1 cellular context compared by ENCODE assay signal in genomic region chr5:95861221-95861857, GRCh38.
TF ChIP-seq lines count a peak whose summit lies in the region.

No MANE protein-coding gene starts in this region.

TF ChIP-seq in HepG2, 621 proteins besides CTCF, POLR2A, EP300 and RAD21 (continued from another document and continues in another):
- TF ChIP-seq ZNF18 (CRISPR knock-in tag; IDR thresholded peaks at IDR 0.05; ENCODE audit: insufficient replicate concordance) = peak; percentile 57
- TF ChIP-seq ZNF749 (CRISPR knock-in tag; IDR thresholded peaks at IDR 0.05; ENCODE audit: borderline replicate concordance) = 0 out of 2 replicates have a peak, but pooled peaks have one; percentile 21
- TF ChIP-seq PHF20 (CRISPR knock-in tag; IDR thresholded peaks at IDR 0.05) = no peak
- TF ChIP-seq FOXK1 (CRISPR knock-in tag; IDR thresholded peaks at IDR 0.05; ENCODE audit: borderline replicate concordance, low read depth) = peak; percentile 58; the same call in 1 of the 2 replicates
- TF ChIP-seq SP5 (CRISPR knock-in tag; IDR thresholded peaks at IDR 0.05; ENCODE audit: borderline replicate concordance, low read depth) = peak; percentile 29; the same call in 1 of the 2 replicates
- 0 out of 2 replicates have a peak, but pooled peaks have one; percentile 44 for TF ChIP-seq E2F2 (CRISPR knock-in tag; IDR thresholded peaks at IDR 0.05; ENCODE audit: borderline replicate concordance)
- TF ChIP-seq RBM22 (optimal IDR thresholded peaks at IDR 0.05; ENCODE audit: low read length) = no peak
- TF ChIP-seq HMG20B (CRISPR knock-in tag; conservative IDR thresholded peaks at IDR 0.05) = peak; percentile 78
- TF ChIP-seq JUN (CRISPR knock-in tag; IDR thresholded peaks at IDR 0.05) = 0 out of 2 replicates have a peak, but pooled peaks have one; percentile 44
- no peak; the same call in 1 of the 2 replicates for TF ChIP-seq THRA (CRISPR knock-in tag; IDR thresholded peaks at IDR 0.05; ENCODE audit: borderline replicate concordance)
- no peak for TF ChIP-seq U2AF1 (optimal IDR thresholded peaks at IDR 0.05; ENCODE audit: low read depth, low read length)
- TF ChIP-seq FOXA1 (IDR thresholded peaks at IDR 0.05) = no peak
- peak; percentile 39 for TF ChIP-seq FOXA1 (CRISPR knock-in tag; IDR thresholded peaks at IDR 0.05)
- no peak for TF ChIP-seq KLF13 (CRISPR knock-in tag; IDR thresholded peaks at IDR 0.05)
- TF ChIP-seq ZBTB40 (IDR thresholded peaks at IDR 0.05) = no peak
- TF ChIP-seq ZBTB40 (CRISPR knock-in tag; IDR thresholded peaks at IDR 0.05) = no peak
- TF ChIP-seq RFX3 (CRISPR knock-in tag; IDR thresholded peaks at IDR 0.05) = no peak
- peak; percentile 63 for TF ChIP-seq CREM (IDR thresholded peaks at IDR 0.05)
- TF ChIP-seq CREM (CRISPR knock-in tag; IDR thresholded peaks at IDR 0.05) = no peak
- peak; percentile 64; the same call in 1 of the 2 replicates for TF ChIP-seq ZHX2 (IDR thresholded peaks at IDR 0.05; ENCODE audit: low read depth)
- no peak; the same call in 1 of the 2 replicates for TF ChIP-seq ZHX2 (CRISPR knock-in tag; IDR thresholded peaks at IDR 0.05; ENCODE audit: borderline replicate concordance)
- peak; percentile 63; the same call in 1 of the 2 replicates for TF ChIP-seq ZNF710 (CRISPR knock-in tag; IDR thresholded peaks at IDR 0.05; ENCODE audit: borderline replicate concordance)
- TF ChIP-seq MBNL3 (CRISPR knock-in tag; conservative IDR thresholded peaks at IDR 0.05) = no peak
- peak; percentile 98 for TF ChIP-seq CEBPG (CRISPR knock-in tag; IDR thresholded peaks at IDR 0.05)
- peak; percentile 67; the same call in 1 of the 2 replicates for TF ChIP-seq MYC (CRISPR knock-in tag; IDR thresholded peaks at IDR 0.05; ENCODE audit: borderline replicate concordance)
- peak; percentile 74; the same call in 1 of the 2 replicates for TF ChIP-seq HOXD1 (CRISPR knock-in tag; IDR thresholded peaks at IDR 0.05)
- TF ChIP-seq CC2D1A (CRISPR knock-in tag; IDR thresholded peaks at IDR 0.05) = peak; percentile 84; the same call in 1 of the 2 replicates
- peak; percentile 42 for TF ChIP-seq TBL1XR1 (IDR thresholded peaks at IDR 0.05; ENCODE audit: borderline replicate concordance, low read length, partially characterized antibody)
- TF ChIP-seq FOXA3 (CRISPR knock-in tag; IDR thresholded peaks at IDR 0.05) = peak; percentile 73
- TF ChIP-seq PAWR (CRISPR knock-in tag; IDR thresholded peaks at IDR 0.05; ENCODE audit: borderline replicate concordance) = no peak
- no peak for TF ChIP-seq NONO (IDR thresholded peaks at IDR 0.05)
- no peak for TF ChIP-seq NONO (CRISPR knock-in tag; conservative IDR thresholded peaks at IDR 0.05)
- TF ChIP-seq ZNF335 (CRISPR knock-in tag; IDR thresholded peaks at IDR 0.05) = peak; percentile 64; the same call in 1 of the 2 replicates
- TF ChIP-seq ZNF572 (CRISPR knock-in tag; IDR thresholded peaks at IDR 0.05) = no peak
- TF ChIP-seq THAP11 (CRISPR knock-in tag; IDR thresholded peaks at IDR 0.05) = 0 out of 2 replicates have a peak, but pooled peaks have one; percentile 21
- TF ChIP-seq FIP1L1 (IDR thresholded peaks at IDR 0.05; ENCODE audit: borderline replicate concordance, insufficient read depth, low read depth, low read length) = no peak
- TF ChIP-seq ZNF350 (CRISPR knock-in tag; IDR thresholded peaks at IDR 0.05; ENCODE audit: borderline replicate concordance, low read depth) = peak; percentile 66
- TF ChIP-seq ZNF629 (CRISPR knock-in tag; conservative IDR thresholded peaks at IDR 0.05) = 0 out of 2 replicates have a peak, but pooled peaks have one; percentile 34
- peak; percentile 99 for TF ChIP-seq SIX4 (CRISPR knock-in tag; IDR thresholded peaks at IDR 0.05)
- 0 out of 2 replicates have a peak, but pooled peaks have one; percentile 31 for TF ChIP-seq ZNF230 (CRISPR knock-in tag; IDR thresholded peaks at IDR 0.05)
- no peak for TF ChIP-seq TOPORS (CRISPR knock-in tag; IDR thresholded peaks at IDR 0.05)
- TF ChIP-seq YEATS2 (CRISPR knock-in tag; IDR thresholded peaks at IDR 0.05; ENCODE audit: borderline replicate concordance) = peak; percentile 75; the same call in 1 of the 2 replicates
